In the genomic region with DNA sequence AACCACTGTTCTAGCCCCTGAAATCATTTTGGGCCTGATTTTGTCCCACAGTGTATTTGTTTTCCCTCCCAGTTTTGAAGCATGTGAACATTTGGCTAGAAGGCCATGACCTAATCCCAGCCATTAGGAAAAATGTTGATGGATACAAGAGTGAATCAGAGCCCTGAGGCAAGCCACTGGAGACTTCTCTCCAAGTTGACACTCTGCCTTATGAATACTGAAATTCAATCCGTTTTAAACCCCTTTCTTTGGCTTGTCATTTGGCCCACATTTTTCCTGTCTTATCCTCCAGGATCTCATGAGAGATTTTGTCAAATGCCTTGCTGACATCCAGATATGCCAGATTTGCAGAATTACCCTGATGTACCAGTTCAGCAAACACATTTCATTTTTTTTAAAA, we compare ENCODE assay signal across 15 cellular contexts.
A peak's percentile ranks its signal among the peaks of the same experiment; 100 is the strongest.
DNase-seq lines count a peak whose midpoint lies in the region; ATAC-seq and TF ChIP-seq lines count a peak whose summit lies in the region.
"Had no signal": no experiment of that assay in that cellular context is flagged by ENCODE, and none has a peak within 500 bp of the region (broad histone marks: within the 10 kb centered on the region; RNA-seq: fewer than 3 reads in every experiment).

No MANE protein-coding gene starts in this region.

- H3K4me1 ChIP-seq in foreskin keratinocyte, result peaks cover 17% of the 10 kb centered on the region
- H3K4me1 ChIP-seq: body of pancreas, thyroid gland had no signal

- CTCF ChIA-PET in WTC11 (lab: Charles Lee), result no interaction called here
- CTCF ChIA-PET in CD4-positive, alpha-beta T cell (lab: Charles Lee), result no interaction called here

- H3K27ac ChIP-seq in foreskin keratinocyte, result no peak overlapping the region
- H3K27ac ChIP-seq in CD4-positive, alpha-beta T cell (ENCODE audit: low read depth, low read length), result no peak overlapping the region
- H3K27ac ChIP-seq: body of pancreas, SK-N-MC, thyroid gland had no signal

- H3K4me1 Mint-ChIP-seq in HFFc6 (ENCODE audit: low read depth) (peaks cover 40% of the 10 kb centered on the region), WTC11 (peaks cover 34% of the 10 kb centered on the region)
- no peaks in the 10 kb centered on the region for H3K4me1 Mint-ChIP-seq in CD4-positive, alpha-beta T cell (ENCODE audit: low read depth)
- H3K4me1 Mint-ChIP-seq: activated B cell treated with CpG ODN at 0.5 μM for 24 hours had no signal

- no peaks in the 10 kb centered on the region for H3K27me3 ChIP-seq in foreskin keratinocyte
- no peaks in the 10 kb centered on the region for H3K27me3 ChIP-seq in CD4-positive, alpha-beta T cell (ENCODE audit: control insufficient read depth, insufficient read depth, low read length)
- H3K27me3 ChIP-seq: body of pancreas, thyroid gland had no signal

- H3K27me3 Mint-ChIP-seq in HFFc6 (ENCODE audit: insufficient read depth) (no peaks in the 10 kb centered on the region; the same call in 1 of the 2 replicates), WTC11 (ENCODE audit: low read depth) (no peaks in the 10 kb centered on the region)
- no peaks in the 10 kb centered on the region for H3K27me3 Mint-ChIP-seq in CD4-positive, alpha-beta T cell
- H3K27me3 Mint-ChIP-seq: activated B cell treated with CpG ODN at 0.5 μM for 24 hours had no signal

- H3K4me3 Mint-ChIP-seq in HFFc6 (no peak overlapping the region), WTC11 (no peak overlapping the region)
- H3K4me3 Mint-ChIP-seq in CD4-positive, alpha-beta T cell, result no peak overlapping the region
- H3K4me3 Mint-ChIP-seq: activated B cell treated with CpG ODN at 0.5 μM for 24 hours, nephron had no signal

- ATAC-seq in WTC11 (no peak), foreskin keratinocyte (peak; percentile 60)
- ATAC-seq in CD4-positive, alpha-beta T cell (ENCODE audit: poor library complexity), result no peak
- ATAC-seq: body of pancreas had no signal

- no peak for TF ChIP-seq CTCF in HFFc6 (IDR thresholded peaks at IDR 0.05)
- TF ChIP-seq CTCF in WTC11 (IDR thresholded peaks at IDR 0.05), result no peak
- TF ChIP-seq CTCF in foreskin keratinocyte (conservative IDR thresholded peaks at IDR 0.05), result no peak
- TF ChIP-seq CTCF in CD4-positive, alpha-beta T cell (IDR thresholded peaks at IDR 0.05), result no peak

- peak overlapping the region; percentile 69; the same call in 1 of the 2 replicates for H3K27ac Mint-ChIP-seq in HFFc6
- 0 out of 2 replicates have a peak overlapping the region, but pooled peaks have one; percentile 17 for H3K27ac Mint-ChIP-seq in WTC11
- H3K27ac Mint-ChIP-seq in CD4-positive, alpha-beta T cell, result no peak overlapping the region
- H3K27ac Mint-ChIP-seq: activated B cell treated with CpG ODN at 0.5 μM for 24 hours had no signal

- H3K9me3 Mint-ChIP-seq in HFFc6 (peaks cover 5% of the 10 kb centered on the region), WTC11 (no peaks in the 10 kb centered on the region)
- H3K9me3 Mint-ChIP-seq in CD4-positive, alpha-beta T cell, result peaks cover 4% of the 10 kb centered on the region
- H3K9me3 Mint-ChIP-seq: activated B cell treated with CpG ODN at 0.5 μM for 24 hours, nephron had no signal

- DNase-seq in HFFc6, result peak; percentile 64
- DNase-seq in WTC11 (ENCODE audit: low spot score), result no peak
- peak in 1 of 2 donors; percentile 52 for DNase-seq in foreskin keratinocyte
- DNase-seq in stromal cell of bone marrow (ENCODE audit: low read depth), result peak; percentile 80
- DNase-seq in SW480 (ENCODE audit: low spot score), result no peak
- no peak for DNase-seq in NCI-H1930 (lab: John Stamatoyannopoulos, UW)
- DNase-seq in CD4-positive, alpha-beta T cell, result no peak
- DNase-seq: activated B cell treated with CpG ODN at 0.5 μM for 24 hours, body of pancreas, kidney glomerular epithelial cell, NCI-H1436 treated with DMSO at 0.1 percent for 48 hours, NCI-H82, thyroid gland had no signal

- no peaks in the 10 kb centered on the region for H3K9me3 ChIP-seq in CD4-positive, alpha-beta T cell (ENCODE audit: control insufficient read depth, low read length)
- H3K9me3 ChIP-seq: body of pancreas, thyroid gland had no signal

- POLR2A ChIA-PET in WTC11 (lab: Charles Lee), result no interaction called here
- POLR2A ChIA-PET in CD4-positive, alpha-beta T cell (lab: Charles Lee), result no interaction called here

- intact Hi-C loops in CD4-positive, alpha-beta T cell (cut with DNase I, micrococcal nuclease), result no loop called here

- no peaks in the 10 kb centered on the region for H3K36me3 Mint-ChIP-seq in HFFc6 (ENCODE audit: low read depth)
- H3K36me3 Mint-ChIP-seq in WTC11, result no peaks in the 10 kb centered on the region
- H3K36me3 Mint-ChIP-seq in CD4-positive, alpha-beta T cell (ENCODE audit: low read depth), result no peaks in the 10 kb centered on the region

TF ChIP-seq in WTC11, 78 proteins besides CTCF, POLR2A, EP300 and RAD21:
- TF ChIP-seq RELA (CRISPR knock-in tag; IDR thresholded peaks at IDR 0.05; ENCODE audit: borderline replicate concordance), result no peak
- TF ChIP-seq E2F4 (CRISPR knock-in tag; IDR thresholded peaks at IDR 0.05; ENCODE audit: borderline replicate concordance, low read depth), result no peak
- TF ChIP-seq, protein P1, sequence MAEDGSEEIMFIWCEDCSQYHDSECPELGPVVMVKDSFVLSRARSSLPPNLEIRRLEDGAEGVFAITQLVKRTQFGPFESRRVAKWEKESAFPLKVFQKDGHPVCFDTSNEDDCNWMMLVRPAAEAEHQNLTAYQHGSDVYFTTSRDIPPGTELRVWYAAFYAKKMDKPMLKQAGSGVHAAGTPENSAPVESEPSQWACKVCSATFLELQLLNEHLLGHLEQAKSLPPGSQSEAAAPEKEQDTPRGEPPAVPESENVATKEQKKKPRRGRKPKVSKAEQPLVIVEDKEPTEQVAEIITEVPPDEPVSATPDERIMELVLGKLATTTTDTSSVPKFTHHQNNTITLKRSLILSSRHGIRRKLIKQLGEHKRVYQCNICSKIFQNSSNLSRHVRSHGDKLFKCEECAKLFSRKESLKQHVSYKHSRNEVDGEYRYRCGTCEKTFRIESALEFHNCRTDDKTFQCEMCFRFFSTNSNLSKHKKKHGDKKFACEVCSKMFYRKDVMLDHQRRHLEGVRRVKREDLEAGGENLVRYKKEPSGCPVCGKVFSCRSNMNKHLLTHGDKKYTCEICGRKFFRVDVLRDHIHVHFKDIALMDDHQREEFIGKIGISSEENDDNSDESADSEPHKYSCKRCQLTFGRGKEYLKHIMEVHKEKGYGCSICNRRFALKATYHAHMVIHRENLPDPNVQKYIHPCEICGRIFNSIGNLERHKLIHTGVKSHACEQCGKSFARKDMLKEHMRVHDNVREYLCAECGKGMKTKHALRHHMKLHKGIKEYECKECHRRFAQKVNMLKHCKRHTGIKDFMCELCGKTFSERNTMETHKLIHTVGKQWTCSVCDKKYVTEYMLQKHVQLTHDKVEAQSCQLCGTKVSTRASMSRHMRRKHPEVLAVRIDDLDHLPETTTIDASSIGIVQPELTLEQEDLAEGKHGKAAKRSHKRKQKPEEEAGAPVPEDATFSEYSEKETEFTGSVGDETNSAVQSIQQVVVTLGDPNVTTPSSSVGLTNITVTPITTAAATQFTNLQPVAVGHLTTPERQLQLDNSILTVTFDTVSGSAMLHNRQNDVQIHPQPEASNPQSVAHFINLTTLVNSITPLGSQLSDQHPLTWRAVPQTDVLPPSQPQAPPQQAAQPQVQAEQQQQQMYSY (CRISPR knock-in tag; IDR thresholded peaks at IDR 0.05), result no peak
- TF ChIP-seq GTF2I (CRISPR knock-in tag; conservative IDR thresholded peaks at IDR 0.05), result no peak
- TF ChIP-seq, protein P2, sequence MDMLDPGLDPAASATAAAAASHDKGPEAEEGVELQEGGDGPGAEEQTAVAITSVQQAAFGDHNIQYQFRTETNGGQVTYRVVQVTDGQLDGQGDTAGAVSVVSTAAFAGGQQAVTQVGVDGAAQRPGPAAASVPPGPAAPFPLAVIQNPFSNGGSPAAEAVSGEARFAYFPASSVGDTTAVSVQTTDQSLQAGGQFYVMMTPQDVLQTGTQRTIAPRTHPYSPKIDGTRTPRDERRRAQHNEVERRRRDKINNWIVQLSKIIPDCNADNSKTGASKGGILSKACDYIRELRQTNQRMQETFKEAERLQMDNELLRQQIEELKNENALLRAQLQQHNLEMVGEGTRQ (CRISPR knock-in tag; IDR thresholded peaks at IDR 0.05), result no peak
- TF ChIP-seq, protein P3, sequence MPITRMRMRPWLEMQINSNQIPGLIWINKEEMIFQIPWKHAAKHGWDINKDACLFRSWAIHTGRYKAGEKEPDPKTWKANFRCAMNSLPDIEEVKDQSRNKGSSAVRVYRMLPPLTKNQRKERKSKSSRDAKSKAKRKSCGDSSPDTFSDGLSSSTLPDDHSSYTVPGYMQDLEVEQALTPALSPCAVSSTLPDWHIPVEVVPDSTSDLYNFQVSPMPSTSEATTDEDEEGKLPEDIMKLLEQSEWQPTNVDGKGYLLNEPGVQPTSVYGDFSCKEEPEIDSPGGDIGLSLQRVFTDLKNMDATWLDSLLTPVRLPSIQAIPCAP (CRISPR knock-in tag; IDR thresholded peaks at IDR 0.05), result no peak

Comparison
In these comparisons a context has a peak if more than half of its experiments do, and no peak if none do; other contexts are left out.
1. DNase-seq: peak in HFFc6 (single experiment) and stromal cell of bone marrow (single experiment); none in WTC11 (single experiment), SW480 (single experiment), NCI-H1930 (0 of 2) and CD4-positive, alpha-beta T cell (0 of 10).